Comparison of ENCODE assay signal across 8 cellular contexts in the genomic region with DNA sequence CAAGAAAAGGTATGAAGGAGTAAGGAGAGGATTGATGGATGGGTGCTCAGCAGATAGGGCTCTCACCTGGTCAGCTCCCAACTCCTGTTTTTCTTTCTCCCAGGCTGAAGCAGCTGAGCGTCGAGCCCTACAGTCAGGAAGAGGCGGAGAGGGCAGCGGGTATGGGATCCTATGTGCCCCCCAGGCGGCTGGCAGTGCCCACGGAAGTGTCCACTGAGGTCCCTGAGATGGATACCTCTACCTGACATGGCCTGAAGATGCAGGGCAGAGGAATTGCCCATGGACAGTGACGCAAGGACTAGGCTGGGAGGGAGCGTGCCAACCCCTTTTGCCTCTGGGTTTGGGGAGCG. TPM values are rescaled to one million over a fixed set of nuclear protein-coding genes. Genes with fewer than 3 reads are reported as not detected.
DNase-seq lines count a peak whose midpoint lies in the region; ATAC-seq and TF ChIP-seq lines count a peak whose summit lies in the region.

No MANE protein-coding gene starts in this region.

- H3K27ac ChIP-seq in iPS-18a (ENCODE audit: low read length) = no peak overlapping the region
- H3K27ac ChIP-seq in spleen = peak overlapping the region in 4 of 8 donors; percentile 86 to 89 (median 88)

- H3K27me3 ChIP-seq in iPS-18a (ENCODE audit: control insufficient read depth, insufficient read depth, low read length) (peaks cover 13% of the 10 kb centered on the region), spleen (replicated peaks in 1 of 7) (no peaks in the 10 kb centered on the region)

- H3K4me3 Mint-ChIP-seq in HFFc6 = peak overlapping the region; percentile 95
- H3K4me3 Mint-ChIP-seq in activated T-helper 17 cell treated with anti-CD3 and anti-CD28 coated beads, Interleukin-2, amount 50 U/mL, for 72 hours = peak overlapping the region; percentile 73

- no peaks in the 10 kb centered on the region for H3K9me3 ChIP-seq in iPS-18a (ENCODE audit: control insufficient read depth, low read depth, low read length)
- no peaks in the 10 kb centered on the region for H3K9me3 ChIP-seq in spleen

- H3K9ac ChIP-seq in iPS-18a (ENCODE audit: low read length) = peak overlapping the region; percentile 76

- peak overlapping the region; percentile 79 for H3K4me3 ChIP-seq in iPS-18a (ENCODE audit: low read length)
- peak overlapping the region; percentile 56 to 86 (median 76) for H3K4me3 ChIP-seq in spleen

- intact Hi-C loops in spleen (cut with DNase I; ENCODE audit: low total_unique reads) = no loop called here

- no peak for TF ChIP-seq CTCF in HFFc6 (IDR thresholded peaks at IDR 0.05)
- no peak for TF ChIP-seq CTCF in spleen (IDR thresholded peaks at IDR 0.05 in 8 of 11, conservative IDR thresholded peaks at IDR 0.05 in 3 of 11)

- H3K36me3 ChIP-seq in iPS-18a (ENCODE audit: control insufficient read depth, low read depth, low read length) = no peaks in the 10 kb centered on the region
- H3K36me3 ChIP-seq in spleen = peaks cover 0 to 10% (median 0%) of the 10 kb centered on the region in 6 donors

- peaks cover 11% of the 10 kb centered on the region for H3K4me1 Mint-ChIP-seq in HFFc6 (ENCODE audit: low read depth)
- H3K4me1 Mint-ChIP-seq in activated T-helper 17 cell treated with anti-CD3 and anti-CD28 coated beads, Interleukin-2, amount 50 U/mL, for 72 hours = no peaks in the 10 kb centered on the region

- peak overlapping the region; percentile 87 for H3K27ac Mint-ChIP-seq in HFFc6
- peak overlapping the region; percentile 24 for H3K27ac Mint-ChIP-seq in activated T-helper 17 cell treated with anti-CD3 and anti-CD28 coated beads, Interleukin-2, amount 50 U/mL, for 72 hours

- DNase-seq in HFFc6 = no peak
- no peak for DNase-seq in spleen
- DNase-seq in stimulated activated naive CD4-positive, alpha-beta T cell (lab: John Stamatoyannopoulos, UW) = no peak
- no peak for DNase-seq in stimulated activated CD4-positive, alpha-beta T cell treated with anti-CD3 and anti-CD28 coated beads, Interleukin-4, amount 100 ng/mL, for 4 hours

- ATAC-seq in activated T-helper 17 cell treated with anti-CD3 and anti-CD28 coated beads, Interleukin-2, amount 50 U/mL, for 72 hours (replicated peaks) = no peak
- no peak for ATAC-seq in GM18498 (IDR thresholded peaks at IDR 0.05; ENCODE audit: unreplicated experiment)
- ATAC-seq in HG03354 (IDR thresholded peaks at IDR 0.05; ENCODE audit: poor library complexity, severe bottlenecking, unreplicated experiment) = no peak

- no peak for TF ChIP-seq POLR2A in spleen (IDR thresholded peaks at IDR 0.05)

- peaks cover 12% of the 10 kb centered on the region for H3K27me3 Mint-ChIP-seq in HFFc6 (ENCODE audit: insufficient read depth)
- no peaks in the 10 kb centered on the region for H3K27me3 Mint-ChIP-seq in activated T-helper 17 cell treated with anti-CD3 and anti-CD28 coated beads, Interleukin-2, amount 50 U/mL, for 72 hours

- WGBS in spleen, 5 donors = 65 to 84% (median 71%) methylated on average over 9 of the region's 9 CpGs

- H3K36me3 Mint-ChIP-seq in HFFc6 (ENCODE audit: low read depth) = no peaks in the 10 kb centered on the region
- H3K36me3 Mint-ChIP-seq in activated T-helper 17 cell treated with anti-CD3 and anti-CD28 coated beads, Interleukin-2, amount 50 U/mL, for 72 hours (ENCODE audit: low read depth) = peaks cover 11% of the 10 kb centered on the region

- H3K9me3 Mint-ChIP-seq in HFFc6 = no peaks in the 10 kb centered on the region
- H3K9me3 Mint-ChIP-seq in activated T-helper 17 cell treated with anti-CD3 and anti-CD28 coated beads, Interleukin-2, amount 50 U/mL, for 72 hours = no peaks in the 10 kb centered on the region

- H3K4me1 ChIP-seq in iPS-18a (ENCODE audit: control insufficient read depth, low read depth, low read length) (peaks cover 11% of the 10 kb centered on the region), spleen (peaks cover 9 to 28% (median 20%) of the 10 kb centered on the region in 6 donors)

RNA-seq across cellular contexts. Expression of a gene that starts 0.7 kb away (rescaled TPM):
- total RNA-seq in HFFc6 (2021; fragmentation: NEBNext Ultra II Directional; extraction: Animal tissue kit (Norgen Biotek cat#: 25700)) = 10 to 100 TPM; 33.5 to 46.3 (median 38.7) TPM
- total RNA-seq in activated T-helper 17 cell treated with anti-CD3 and anti-CD28 coated beads, Interleukin-2, amount 50 U/mL, for 72 hours = 10 to 100 TPM; 20.4 to 52.4 TPM
- 10 to 100 TPM; 13.5 to 27.8 (median 19.6) TPM for total RNA-seq in spleen
- polyA plus RNA-seq in spleen = 100 to 1,000 TPM in 1 of 3 donors, 10 to 100 TPM in 2; 74.9 to 104 (median 80.3) TPM

RNA-seq across cellular contexts. Expression of a gene that starts 1.2 kb away (rescaled TPM):
- total RNA-seq in HFFc6 (2021; fragmentation: NEBNext Ultra II Directional; extraction: Animal tissue kit (Norgen Biotek cat#: 25700)) = not detected
- total RNA-seq in activated T-helper 17 cell treated with anti-CD3 and anti-CD28 coated beads, Interleukin-2, amount 50 U/mL, for 72 hours = not detected
- not detected for total RNA-seq in spleen
- polyA plus RNA-seq in spleen = under 1 TPM; 0.26 to 0.43 (median 0.26) TPM

RNA-seq across cellular contexts. Expression of a gene that starts 1.7 kb away (rescaled TPM):
- total RNA-seq in HFFc6 (2021; fragmentation: NEBNext Ultra II Directional; extraction: Animal tissue kit (Norgen Biotek cat#: 25700)) = not detected
- total RNA-seq in activated T-helper 17 cell treated with anti-CD3 and anti-CD28 coated beads, Interleukin-2, amount 50 U/mL, for 72 hours = not detected
- not detected for total RNA-seq in spleen
- not detected for polyA plus RNA-seq in spleen

RNA-seq across cellular contexts. Expression of a gene that starts 6.8 kb away (rescaled TPM):
- under 1 TPM; 0.19 to 0.57 (median 0.33) TPM for total RNA-seq in HFFc6 (2021; fragmentation: NEBNext Ultra II Directional; extraction: Animal tissue kit (Norgen Biotek cat#: 25700))
- total RNA-seq in activated T-helper 17 cell treated with anti-CD3 and anti-CD28 coated beads, Interleukin-2, amount 50 U/mL, for 72 hours = 1 to 10 TPM; 2.9 to 4.6 TPM
- 1 to 10 TPM; 1.0 to 5.5 (median 3.7) TPM for total RNA-seq in spleen
- 1 to 10 TPM in 2 of 3 donors, under 1 TPM in 1; 0.68 to 2.0 (median 1.0) TPM for polyA plus RNA-seq in spleen

RNA-seq across cellular contexts. Expression of a gene that starts 11.6 kb away (rescaled TPM):
- total RNA-seq in HFFc6 (2021; fragmentation: NEBNext Ultra II Directional; extraction: Animal tissue kit (Norgen Biotek cat#: 25700)) = not detected
- total RNA-seq in activated T-helper 17 cell treated with anti-CD3 and anti-CD28 coated beads, Interleukin-2, amount 50 U/mL, for 72 hours = not detected
- 1 to 10 TPM in 6 of 7 donors, under 1 TPM in 1; 0.76 to 5.9 (median 1.8) TPM for total RNA-seq in spleen
- polyA plus RNA-seq in spleen = 1 to 10 TPM in 1 of 3 donors, under 1 TPM in 2; 0.44 to 1.2 (median 0.91) TPM
